In the genomic region with DNA sequence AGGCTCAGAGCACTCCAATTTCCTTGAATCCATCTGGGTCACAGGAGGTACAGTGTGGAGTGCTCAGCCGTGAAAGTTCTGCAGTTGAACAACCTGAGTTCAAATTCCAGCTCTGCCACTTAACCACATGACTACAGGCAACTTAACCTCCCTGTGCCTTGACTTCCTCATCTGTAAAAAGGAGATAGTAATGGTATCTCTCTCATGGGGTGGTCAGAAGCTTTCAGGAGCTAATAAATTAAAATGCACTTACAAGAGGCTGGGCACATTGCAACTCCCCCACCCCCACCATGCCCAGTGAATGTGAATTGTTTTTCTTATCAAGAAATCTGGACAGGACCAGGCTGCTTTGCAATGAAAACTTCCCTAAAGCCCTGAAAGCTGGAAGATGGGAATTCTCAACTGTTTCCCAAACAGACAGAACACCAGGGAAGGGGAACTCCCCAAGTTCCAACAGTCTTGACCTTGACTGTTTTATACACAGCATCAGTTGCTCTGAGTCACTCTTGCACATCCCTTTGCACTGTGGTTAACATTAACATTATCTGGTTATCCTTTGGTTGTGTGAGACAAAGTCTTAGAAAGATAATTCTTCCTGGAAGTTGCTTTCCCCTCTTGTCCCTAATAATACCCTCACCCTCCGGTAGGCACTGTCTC, we compare ENCODE assay signal across 1 cellular context.
A peak's percentile ranks its signal among the peaks of the same experiment; 100 is the strongest.
TF ChIP-seq lines count a peak whose summit lies in the region.

No MANE protein-coding gene starts in this region.

TF ChIP-seq in K562, 482 proteins besides CTCF, POLR2A, EP300 and RAD21 (continued from another document):
- TF ChIP-seq MGA (IDR thresholded peaks at IDR 0.05) (no peak), ZKSCAN8 (CRISPR knock-in tag; IDR thresholded peaks at IDR 0.05) (no peak), NCOA4 (IDR thresholded peaks at IDR 0.05; ENCODE audit: partially characterized antibody) (no peak), MTA1 (IDR thresholded peaks at IDR 0.05; ENCODE audit: borderline replicate concordance) (no peak), SREBF1 (IDR thresholded peaks at IDR 0.05; ENCODE audit: borderline replicate concordance, low read depth, low read length) (no peak), FUS (optimal IDR thresholded peaks at IDR 0.05; ENCODE audit: low read depth, low read length) (no peak), NUFIP1 (IDR thresholded peaks at IDR 0.05; ENCODE audit: partially characterized antibody) (no peak), MAZ (CRISPR knock-in tag; conservative IDR thresholded peaks at IDR 0.05 in 1 of 2, IDR thresholded peaks at IDR 0.05 in 1 of 2) (peak in 1 of 2 experiments; percentile 31; a peak in 1 of 4 replicates), CBFA2T3 (IDR thresholded peaks at IDR 0.05) (peak; percentile 16; the same call in 1 of the 2 replicates), ELK3 (CRISPR knock-in tag; IDR thresholded peaks at IDR 0.05) (no peak), ARID1B (IDR thresholded peaks at IDR 0.05) (0 out of 2 replicates have a peak, but pooled peaks have one; percentile 14), HMGN3 (IDR thresholded peaks at IDR 0.05; ENCODE audit: borderline replicate concordance, extremely low read depth, insufficient read length, low read depth, low read length) (no peak), TCF3 (CRISPR knock-in tag; IDR thresholded peaks at IDR 0.05) (peak; percentile 67; the same call in 1 of the 2 replicates), ARNT (IDR thresholded peaks at IDR 0.05) (no peak), PHF20 (IDR thresholded peaks at IDR 0.05; ENCODE audit: partially characterized antibody) (no peak), NCOA2 (IDR thresholded peaks at IDR 0.05; ENCODE audit: partially characterized antibody in 2 of 2) (no peak), PHB2 (IDR thresholded peaks at IDR 0.05; ENCODE audit: low read depth) (no peak), FOS (IDR thresholded peaks at IDR 0.05; ENCODE audit: extremely low read depth, insufficient read length) (no peak), NEUROD1 (IDR thresholded peaks at IDR 0.05; ENCODE audit: borderline replicate concordance, low read depth, low read length, partially characterized antibody) (no peak), CSDE1 (IDR thresholded peaks at IDR 0.05) (no peak), BCLAF1 (IDR thresholded peaks at IDR 0.05; ENCODE audit: borderline replicate concordance in 1 of 2, control insufficient read depth in 1 of 2, low read depth in 2 of 2, low read length in 1 of 2) (no peak), TAL1 (IDR thresholded peaks at IDR 0.05) (0 out of 2 replicates have a peak, but pooled peaks have one; percentile 7), SOX6 (IDR thresholded peaks at IDR 0.05) (peak; percentile 27; the same call in 1 of the 2 replicates), FOSL1 (tag; conservative IDR thresholded peaks at IDR 0.05) (peak; percentile 57), SUPT5H (IDR thresholded peaks at IDR 0.05) (no peak), RUNX1 (IDR thresholded peaks at IDR 0.05; ENCODE audit: low read depth) (no peak), RBM17 (IDR thresholded peaks at IDR 0.05; ENCODE audit: borderline replicate concordance, low read depth, low read length) (no peak), TEAD1 (CRISPR knock-in tag; IDR thresholded peaks at IDR 0.05) (0 out of 4 replicates have a peak, but pooled peaks of 1 of the 2 experiments have one; percentile 43), ZNF764 (CRISPR knock-in tag; IDR thresholded peaks at IDR 0.05; ENCODE audit: low read depth) (no peak), SAFB (IDR thresholded peaks at IDR 0.05; ENCODE audit: borderline replicate concordance, low read depth, low read length) (no peak), ZNF280B (CRISPR knock-in tag; IDR thresholded peaks at IDR 0.05) (no peak), E2F3 (CRISPR knock-in tag; IDR thresholded peaks at IDR 0.05) (no peak), TEAD4 (IDR thresholded peaks at IDR 0.05; ENCODE audit: low read length) (peak; percentile 52; the same call in 1 of the 2 replicates), TEAD4 (CRISPR knock-in tag; IDR thresholded peaks at IDR 0.05; ENCODE audit: borderline replicate concordance) (no peak), KLF16 (IDR thresholded peaks at IDR 0.05) (peak; percentile 13; the same call in 1 of the 2 replicates), ELF4 (CRISPR knock-in tag; IDR thresholded peaks at IDR 0.05) (0 out of 2 replicates have a peak, but pooled peaks have one; percentile 12), MEIS2 (IDR thresholded peaks at IDR 0.05; ENCODE audit: partially characterized antibody) (peak; percentile 52), STAG1 (CRISPR knock-in tag; IDR thresholded peaks at IDR 0.05; ENCODE audit: borderline replicate concordance) (no peak), MTA2 (IDR thresholded peaks at IDR 0.05; ENCODE audit: low read depth) (no peak), NR3C1 (CRISPR knock-in tag; IDR thresholded peaks at IDR 0.05) (no peak)
- TF ChIP-seq, protein P1, sequence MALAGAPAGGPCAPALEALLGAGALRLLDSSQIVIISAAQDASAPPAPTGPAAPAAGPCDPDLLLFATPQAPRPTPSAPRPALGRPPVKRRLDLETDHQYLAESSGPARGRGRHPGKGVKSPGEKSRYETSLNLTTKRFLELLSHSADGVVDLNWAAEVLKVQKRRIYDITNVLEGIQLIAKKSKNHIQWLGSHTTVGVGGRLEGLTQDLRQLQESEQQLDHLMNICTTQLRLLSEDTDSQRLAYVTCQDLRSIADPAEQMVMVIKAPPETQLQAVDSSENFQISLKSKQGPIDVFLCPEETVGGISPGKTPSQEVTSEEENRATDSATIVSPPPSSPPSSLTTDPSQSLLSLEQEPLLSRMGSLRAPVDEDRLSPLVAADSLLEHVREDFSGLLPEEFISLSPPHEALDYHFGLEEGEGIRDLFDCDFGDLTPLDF (CRISPR knock-in tag; IDR thresholded peaks at IDR 0.05): no peak
- TF ChIP-seq, protein P2, sequence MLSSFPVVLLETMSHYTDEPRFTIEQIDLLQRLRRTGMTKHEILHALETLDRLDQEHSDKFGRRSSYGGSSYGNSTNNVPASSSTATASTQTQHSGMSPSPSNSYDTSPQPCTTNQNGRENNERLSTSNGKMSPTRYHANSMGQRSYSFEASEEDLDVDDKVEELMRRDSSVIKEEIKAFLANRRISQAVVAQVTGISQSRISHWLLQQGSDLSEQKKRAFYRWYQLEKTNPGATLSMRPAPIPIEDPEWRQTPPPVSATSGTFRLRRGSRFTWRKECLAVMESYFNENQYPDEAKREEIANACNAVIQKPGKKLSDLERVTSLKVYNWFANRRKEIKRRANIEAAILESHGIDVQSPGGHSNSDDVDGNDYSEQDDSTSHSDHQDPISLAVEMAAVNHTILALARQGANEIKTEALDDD (IDR thresholded peaks at IDR 0.05): peak; percentile 52; the same call in 1 of the 2 replicates
